24 cellular contexts compared by ENCODE assay signal in the genomic region with DNA sequence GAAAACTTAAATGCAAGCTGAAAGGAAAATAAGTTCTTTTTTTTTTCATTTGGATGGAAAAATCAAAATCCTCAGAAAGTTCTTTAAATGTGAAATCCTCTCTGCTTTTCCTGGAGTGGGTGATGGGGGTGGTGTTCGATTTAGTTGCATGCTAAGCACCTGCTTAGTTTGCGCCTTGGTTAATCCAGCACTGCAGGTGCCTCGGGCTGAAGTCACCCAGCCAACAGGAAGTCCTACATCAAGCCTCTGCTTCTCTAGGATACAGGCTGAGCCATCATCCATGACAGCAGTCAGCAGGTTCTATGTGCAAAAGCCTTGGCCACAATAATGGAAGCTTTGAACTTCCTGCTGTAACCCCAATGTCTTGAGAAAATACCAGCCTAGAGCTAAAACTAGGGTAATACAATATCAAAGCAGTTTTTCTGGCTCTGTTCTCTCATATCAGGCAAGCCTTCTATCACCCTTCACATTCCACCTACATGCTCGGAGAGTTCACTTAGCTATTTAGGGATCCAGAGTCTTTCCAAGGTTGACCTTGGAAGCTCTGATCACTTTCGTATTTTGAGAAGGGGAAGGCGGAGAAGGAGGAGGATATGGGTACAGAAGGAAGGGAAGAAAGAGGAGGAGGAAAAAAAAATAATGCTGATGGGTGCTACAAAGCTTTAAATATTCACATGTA.
"Had no signal": no experiment of that assay in that cellular context is flagged by ENCODE, and none has a peak within 500 bp of the region (broad histone marks: within the 10 kb centered on the region; RNA-seq: fewer than 3 reads in every experiment).

No MANE protein-coding gene starts in this region.

- DNase-seq: colonic mucosa; dermis blood vessel endothelial cell; effector memory CD4-positive, alpha-beta T cell; erythroblast; esophagus squamous epithelium; foreskin melanocyte; glutamatergic neuron; heart right ventricle; hippocampal formation; mesenchymal stem cell; mucosa of descending colon; naive thymus-derived CD4-positive, alpha-beta T cell; nephron progenitor cell; nucleus accumbens; right cardiac atrium; sigmoid colon; stimulated activated CD4-positive, alpha-beta T cell treated with anti-CD3 and anti-CD28 coated beads, Interleukin-2, amount 100 ng/mL, for 24 hours; stimulated activated CD4-positive, alpha-beta T cell treated with anti-CD3 and anti-CD28 coated beads, Interleukin-4, amount 100 ng/mL, for 24 hours; stimulated activated naive CD4-positive, alpha-beta T cell treated with Interleukin-2 at 50 U/mL for 16 hours; stomach; thyroid gland had no signal

- H3K27me3 ChIP-seq: colonic mucosa, esophagus squamous epithelium, heart right ventricle, sigmoid colon, stomach, thyroid gland had no signal

- ATAC-seq: heart right ventricle; left lobe of liver; mucosa of descending colon; naive thymus-derived CD4-positive, alpha-beta T cell; right cardiac atrium; stimulated activated effector memory CD8-positive, alpha-beta T cell treated with anti-CD3 and anti-CD28 coated beads, Interleukin-12 subunit alpha, Interleukin-12 subunit beta, amount 100 ng/mL, for 72 hours had no signal

- H3K9me3 ChIP-seq: colonic mucosa, mucosa of descending colon, prostate gland, sigmoid colon, thyroid gland had no signal

- H3K27ac ChIP-seq: colonic mucosa, esophagus squamous epithelium, heart right ventricle, prostate gland, sigmoid colon, stomach, thyroid gland had no signal

- H3K4me1 ChIP-seq: colonic mucosa, esophagus squamous epithelium, heart right ventricle, prostate gland, sigmoid colon, stomach, thyroid gland had no signal

- H3K36me3 ChIP-seq: colonic mucosa, esophagus squamous epithelium, heart right ventricle, prostate gland, sigmoid colon, stomach, thyroid gland had no signal

- H3K4me3 ChIP-seq: colonic mucosa, esophagus squamous epithelium, heart right ventricle, mucosa of descending colon, prostate gland, sigmoid colon, stomach, thyroid gland had no signal
